ENCODE assay signal across 18 cellular contexts in genomic region chr4:1652088-1652487, GRCh38. TPM values are rescaled to one million over a fixed set of nuclear protein-coding genes. Genes with fewer than 3 reads are reported as not detected.
A peak's percentile ranks its signal among the peaks of the same experiment; 100 is the strongest.
DNase-seq lines count a peak whose midpoint lies in the region; ATAC-seq, FAIRE-seq and TF ChIP-seq lines count a peak whose summit lies in the region.
"Had no signal": no experiment of that assay in that cellular context is flagged by ENCODE, and none has a peak within 500 bp of the region (broad histone marks: within the 10 kb centered on the region; RNA-seq: fewer than 3 reads in every experiment).

No MANE protein-coding gene starts in this region.

- H2BK20ac ChIP-seq in IMR-90 (ENCODE audit: low read depth, low read length) (no peak overlapping the region), H1 (ENCODE audit: low read length) (no peak overlapping the region)

- TF ChIP-seq EP300 in H1 (IDR thresholded peaks at IDR 0.05; ENCODE audit: borderline replicate concordance in 1 of 2, low read depth in 2 of 2, low read length in 2 of 2) = no peak

- peak overlapping the region; percentile 90 for H2BK5ac ChIP-seq in IMR-90 (ENCODE audit: low read depth, low read length, poor library complexity, severe bottlenecking)
- H2BK5ac ChIP-seq in H1 (ENCODE audit: low read depth, low read length) = peak overlapping the region; percentile 48; the same call in 1 of the 2 replicates

- TF ChIP-seq RAD21 in IMR-90 (IDR thresholded peaks at IDR 0.05; ENCODE audit: low read length) = no peak
- no peak for TF ChIP-seq RAD21 in H1 (IDR thresholded peaks at IDR 0.05 in 1 of 2, conservative IDR thresholded peaks at IDR 0.05 in 1 of 2; ENCODE audit: low read depth in 2 of 2, low read length in 2 of 2)

- H3K4me1 Mint-ChIP-seq in endothelial cell (ENCODE audit: unreplicated experiment) = peaks cover 3% of the 10 kb centered on the region
- H3K4me1 Mint-ChIP-seq: CD14-positive monocyte, GM23338 had no signal

- H3K36me3 ChIP-seq in IMR-90 (ENCODE audit: control insufficient read depth, insufficient read depth, low read length) (no peaks in the 10 kb centered on the region), H1 (ENCODE audit: control insufficient read depth in 2 of 4, insufficient read depth in 4 of 4, low read length in 3 of 4) (no peaks in the 10 kb centered on the region; a peak in 1 of 8 replicates)

- H2AK9ac ChIP-seq in IMR-90 (replicated peaks; ENCODE audit: low read depth, low read length, poor library complexity) = no peak overlapping the region

- no TSS peak for BruUV-seq in IMR-90 (replicated peaks; lab: Mats Ljungman, UMichigan)

- H3K27ac Mint-ChIP-seq in endothelial cell (ENCODE audit: unreplicated experiment) = no peak overlapping the region
- H3K27ac Mint-ChIP-seq: CD8-positive, alpha-beta T cell; GM23338 had no signal

- DNase-seq in GM12892 (ENCODE audit: insufficient read length) (no peak), IMR-90 (no peak), H1 (ENCODE audit: low read depth in 1 of 2, low spot score in 2 of 2) (no peak), urothelium cell line (ENCODE audit: low spot score) (no peak), endothelial cell (ENCODE audit: low spot score) (no peak), posterior cingulate gyrus (no peak)
- DNase-seq: 8988T; Calu3; CD8-positive, alpha-beta T cell; DMS79 treated with DMSO at 0.1 percent for 48 hours; GF-D8; H7; KBM-7 had no signal

- in situ Hi-C loops in IMR-90 (cut with MboI; ENCODE audit: low sequenced_read_pairs) = no loop called here

- H2AK5ac ChIP-seq in IMR-90 (ENCODE audit: low read depth, low read length) (no peak overlapping the region), H1 (ENCODE audit: low read depth, low read length) (no peak overlapping the region; the same call in 1 of the 2 replicates)

- H3K4me3 Mint-ChIP-seq in endothelial cell (ENCODE audit: unreplicated experiment) = no peak overlapping the region
- H3K4me3 Mint-ChIP-seq: CD14-positive monocyte; CD8-positive, alpha-beta T cell; GM23338 had no signal

- H3K4ac ChIP-seq in IMR-90 (ENCODE audit: low read depth, low read length) (no peak overlapping the region), H1 (replicated peaks; ENCODE audit: insufficient read length, low read depth, low read length) (no peak overlapping the region)

- H3K79me1 ChIP-seq in IMR-90 (ENCODE audit: low read depth in 1 of 2, low read length in 2 of 2) (peaks cover 0 to 4% of the 10 kb centered on the region in 2 experiments; a peak in 1 of 4 replicates), H1 (ENCODE audit: low read depth, low read length) (no peaks in the 10 kb centered on the region)

- H4K20me1 ChIP-seq in IMR-90 (ENCODE audit: insufficient read depth, low read length) (peaks cover 4% of the 10 kb centered on the region), H1 (replicated peaks in 1 of 2; ENCODE audit: control insufficient read depth in 1 of 2, insufficient read depth in 2 of 2, low read length in 2 of 2) (peaks cover 0 to 12% of the 10 kb centered on the region in 2 experiments)
- H4K20me1 ChIP-seq: BLaER1 had no signal

- H3K4me2 ChIP-seq in IMR-90 (ENCODE audit: low read depth, low read length) (no peak overlapping the region), H1 (ENCODE audit: insufficient read depth in 1 of 2, low read depth in 2 of 2, low read length in 2 of 2) (no peak overlapping the region)
- H3K4me2 ChIP-seq: BLaER1, GM23338 had no signal

- H2BK120ac ChIP-seq in IMR-90 (ENCODE audit: low read depth, low read length) (no peak overlapping the region), H1 (replicated peaks; ENCODE audit: low read depth, low read length) (no peak overlapping the region)

- H3K23ac ChIP-seq in IMR-90 (ENCODE audit: low read depth, low read length) (no peak overlapping the region), H1 (ENCODE audit: insufficient read length) (no peak overlapping the region)

- H3K56ac ChIP-seq in IMR-90 (ENCODE audit: extremely low read depth, insufficient read depth, low read length) (no peak overlapping the region), H1 (replicated peaks; ENCODE audit: insufficient read length, low read depth, low read length) (peak overlapping the region; percentile 100)

- TF ChIP-seq POLR2A in GM12892 (IDR thresholded peaks at IDR 0.05; ENCODE audit: low read depth, low read length) (no peak), IMR-90 (IDR thresholded peaks at IDR 0.05; ENCODE audit: low read depth, low read length) (no peak), H1 (IDR thresholded peaks at IDR 0.05; ENCODE audit: control extremely low read depth in 1 of 2, low read depth in 2 of 2, low read length in 2 of 2) (no peak)

- H3K79me2 ChIP-seq in H1 (ENCODE audit: control insufficient read depth in 1 of 2, insufficient read depth in 2 of 2, low read length in 2 of 2) = no peaks in the 10 kb centered on the region

- FAIRE-seq in GM12892 (lab: Jason Lieb, UNC) (peak; percentile 81), H1 (lab: Jason Lieb, UNC) (no peak), urothelium cell line (lab: Jason Lieb, UNC) (peak; percentile 99)

- intact Hi-C loops in IMR-90 (cut with micrococcal nuclease) = no loop called here
- intact Hi-C loops in posterior cingulate gyrus (cut with DNase I) = no loop called here

- H4K5ac ChIP-seq in IMR-90 (ENCODE audit: low read depth, low read length) (no peak overlapping the region), H1 (ENCODE audit: insufficient read length, low read depth, low read length) (no peak overlapping the region)

- WGBS in IMR-90 (ENCODE audit: extremely low coverage in 2 of 2, insufficient read length in 1 of 2), 2 experiments = 96 to 100% methylated on average over 2 to 13 of the region's 13 CpGs
- 92 to 100% methylated on average over 3 to 13 of the region's 13 CpGs for WGBS in H1 (ENCODE audit: extremely low coverage in 1 of 2, insufficient coverage in 1 of 2, insufficient read length in 1 of 2, insufficient replicate concordance in 2 of 2, low coverage in 1 of 2, low lambda C conversion rate in 2 of 2, missing lambda C conversion rate in 1 of 2), 2 experiments

- H3K9me3 Mint-ChIP-seq in endothelial cell (ENCODE audit: unreplicated experiment) = no peaks in the 10 kb centered on the region
- H3K9me3 Mint-ChIP-seq: CD8-positive, alpha-beta T cell had no signal

- H3K27me3 ChIP-seq in IMR-90 (ENCODE audit: control insufficient read depth, insufficient read depth, low read length) (no peaks in the 10 kb centered on the region), H1 (replicated peaks in 1 of 4; ENCODE audit: control insufficient read depth in 3 of 4, extremely low read depth in 1 of 4, insufficient read depth in 3 of 4, low read length in 3 of 4) (no peaks in the 10 kb centered on the region)
- H3K27me3 ChIP-seq: BLaER1 had no signal

- H3K23me2 ChIP-seq in H1 (ENCODE audit: low read depth, low read length) = peaks cover 13% of the 10 kb centered on the region; the same call in 1 of the 2 replicates

- no peak overlapping the region for H3K27ac ChIP-seq in IMR-90 (ENCODE audit: insufficient read depth, low read length)
- no peak overlapping the region for H3K27ac ChIP-seq in H1 (ENCODE audit: low read depth, low read length)
- H3K27ac ChIP-seq: BLaER1 had no signal

- no peaks in the 10 kb centered on the region for H3K9me3 ChIP-seq in IMR-90 (ENCODE audit: control insufficient read depth, insufficient read depth, low read length)
- peaks cover 0 to 2% of the 10 kb centered on the region in 2 experiments; a peak in 1 of 4 replicates for H3K9me3 ChIP-seq in H1 (ENCODE audit: insufficient read depth in 2 of 2, low read depth in 1 of 2, low read length in 1 of 2)
- H3K9me3 ChIP-seq: BLaER1 had no signal

- no peak overlapping the region; the same call in 1 of the 2 replicates for H3K14ac ChIP-seq in IMR-90 (replicated peaks; ENCODE audit: low read depth, low read length)
- H3K14ac ChIP-seq in H1 (ENCODE audit: insufficient read length) = no peak overlapping the region

- CTCF ChIA-PET in IMR-90 (lab: Yijun Ruan, JAX) (no interaction called here), H1 (lab: Charles Lee; ENCODE audit: partially characterized antibody) (interaction anchor here (1.0 kb wide), 1 partner anchor 21 kb away, joined by 3 read pairs; no protein-coding TSS in a partner anchor)

- H3K9ac ChIP-seq in IMR-90 (ENCODE audit: low read depth, low read length) (no peak overlapping the region), H1 (replicated peaks in 1 of 4; ENCODE audit: extremely low read depth in 1 of 4, low read depth in 3 of 4, low read length in 3 of 4) (peak overlapping the region in 1 of 4 experiments; percentile 22; a peak in 1 of 7 replicates)
- H3K9ac ChIP-seq: BLaER1 had no signal

- H4K91ac ChIP-seq in IMR-90 (ENCODE audit: insufficient read depth, low read depth, low read length) (no peak overlapping the region), H1 (replicated peaks; ENCODE audit: insufficient read length, low read length) (peak overlapping the region; percentile 88)

- dilution Hi-C loops in IMR-90 (cut with HindIII; ENCODE audit: low sequenced_read_pairs, unreplicated experiment) = no loop called here

- no peaks in the 10 kb centered on the region for H3K4me1 ChIP-seq in IMR-90 (ENCODE audit: control insufficient read depth, insufficient read depth, low read length)
- H3K4me1 ChIP-seq in H1 (replicated peaks in 1 of 4; ENCODE audit: control insufficient read depth in 3 of 4, insufficient read depth in 4 of 4, low read length in 3 of 4) = no peaks in the 10 kb centered on the region

- TF ChIP-seq CTCF in IMR-90 (conservative IDR thresholded peaks at IDR 0.05; ENCODE audit: low read depth, low read length) = no peak
- TF ChIP-seq CTCF in H1 (IDR thresholded peaks at IDR 0.05; ENCODE audit: control extremely low read depth in 1 of 3, insufficient read depth in 1 of 3, low read depth in 1 of 3, low read length in 3 of 3) = no peak
- TF ChIP-seq CTCF in endothelial cell (IDR thresholded peaks at IDR 0.05; ENCODE audit: unreplicated experiment) = no peak

- no peak overlapping the region for H4K8ac ChIP-seq in IMR-90 (ENCODE audit: low read depth in 2 of 2, low read length in 2 of 2)
- peak overlapping the region; percentile 72; the same call in 1 of the 2 replicates for H4K8ac ChIP-seq in H1 (ENCODE audit: extremely low read depth, insufficient read depth, low read length)

- H2BK12ac ChIP-seq in H1 (ENCODE audit: low read depth, low read length) = 0 out of 2 replicates have a peak overlapping the region, but pooled peaks have one; percentile 2

- POLR2A ChIA-PET in IMR-90 (lab: Charles Lee; ENCODE audit: unreplicated experiment) = no interaction called here
- POLR2A ChIA-PET in H1 (lab: Charles Lee; ENCODE audit: partially characterized antibody) = no interaction called here

- no peak for ATAC-seq in IMR-90 (ENCODE audit: low read depth)
- ATAC-seq in HG03196 (IDR thresholded peaks at IDR 0.05; ENCODE audit: unreplicated experiment) = no peak
- ATAC-seq: CD8-positive, alpha-beta T cell; GM23338; HCT116 had no signal

- H3K4me3 ChIP-seq in IMR-90 (ENCODE audit: insufficient read depth, low read depth, low read length) = no peak overlapping the region
- no peak overlapping the region for H3K4me3 ChIP-seq in H1 (ENCODE audit: extremely low read depth in 1 of 4, insufficient read depth in 2 of 4, low read depth in 3 of 4, low read length in 4 of 4)
- H3K4me3 ChIP-seq: BLaER1, GM23338 had no signal

- peaks cover 7% of the 10 kb centered on the region for H3K27me3 Mint-ChIP-seq in endothelial cell (ENCODE audit: unreplicated experiment)

- H2BK15ac ChIP-seq in IMR-90 (ENCODE audit: low read depth, low read length) = no peak overlapping the region
- H2BK15ac ChIP-seq in H1 (ENCODE audit: low read length) = no peak overlapping the region; the same call in 1 of the 2 replicates

- no peaks in the 10 kb centered on the region for H3K36me3 Mint-ChIP-seq in endothelial cell (ENCODE audit: low read depth, unreplicated experiment)
- H3K36me3 Mint-ChIP-seq: CD8-positive, alpha-beta T cell had no signal

- H2AFZ ChIP-seq in IMR-90 (replicated peaks; ENCODE audit: low read length, poor library complexity) (no peak overlapping the region), H1 (ENCODE audit: low read length) (no peak overlapping the region)
- H2AFZ ChIP-seq: GM23338 had no signal

- no peak overlapping the region for H3K18ac ChIP-seq in IMR-90 (ENCODE audit: low read depth, low read length)
- H3K18ac ChIP-seq in H1 (ENCODE audit: extremely low read depth, low read length) = no peak overlapping the region

- peaks cover 14% of the 10 kb centered on the region for H3K9me1 ChIP-seq in IMR-90 (ENCODE audit: insufficient read depth, low read length)

RNA-seq across cellular contexts. Expression of gene FAM53A, which starts 32.0 kb away (rescaled TPM):
- polyA plus RNA-seq in GM12892 (2012; ENCODE audit: missing spikeins) = 0.53 TPM
- total RNA-seq in IMR-90 (2012; rRNA removed) (1.9 and 2.0 TPM in 2 replicates), endothelial cell (ENCODE audit: unreplicated experiment) (1.8 TPM)
- polyA plus RNA-seq in IMR-90 (2012; rRNA removed) (3.1 and 4.4 TPM in 2 replicates), H1 (2011; rRNA removed) (1.9 and 2.5 TPM in 2 replicates)
- 3.7 and 4.1 TPM in 2 replicates for polyA plus RNA-seq in IMR-90 (2012; cell fraction: cytosol; rRNA removed)
- polyA plus RNA-seq in IMR-90 (2012; cell fraction: nucleus; rRNA removed; ENCODE audit: low replicate concordance) = 5.3 and 12.2 TPM in 2 replicates
- total RNA-seq in H1 (2021; fragmentation: NEBNext Ultra II Directional; extraction: Animal tissue kit (Norgen Biotek cat#: 25700)) = 2.0 and 2.8 TPM in 2 replicates
- 2.2 TPM for polyA plus RNA-seq in H1 (2011; cell fraction: cytosol; rRNA removed)
- polyA plus RNA-seq in H1 (2011; cell fraction: nucleus; rRNA removed) = 3.8 TPM
- 0.57 to 2.2 TPM (median 1.6 TPM) in 4 replicates for polyA plus RNA-seq in H1 (2012, experiment 1 of 2)
- polyA plus RNA-seq in H1 (2012, experiment 2 of 2) = 1.1 TPM
- 1.4 TPM for polyA plus RNA-seq in H1 (2013, experiment 1 of 2)
- 1.1 TPM for polyA plus RNA-seq in H1 (2013, experiment 2 of 2)
- 3.3 and 3.7 TPM in 2 replicates for polyA minus RNA-seq in H1 (2011; rRNA and poly(A)+ RNA removed)
- 1.3 TPM for polyA minus RNA-seq in H1 (2011; cell fraction: cytosol; rRNA and poly(A)+ RNA removed)
- 2.3 TPM for polyA minus RNA-seq in H1 (2011; cell fraction: nucleus; rRNA and poly(A)+ RNA removed)
